9 cellular contexts compared by ENCODE assay signal in the genomic region with DNA sequence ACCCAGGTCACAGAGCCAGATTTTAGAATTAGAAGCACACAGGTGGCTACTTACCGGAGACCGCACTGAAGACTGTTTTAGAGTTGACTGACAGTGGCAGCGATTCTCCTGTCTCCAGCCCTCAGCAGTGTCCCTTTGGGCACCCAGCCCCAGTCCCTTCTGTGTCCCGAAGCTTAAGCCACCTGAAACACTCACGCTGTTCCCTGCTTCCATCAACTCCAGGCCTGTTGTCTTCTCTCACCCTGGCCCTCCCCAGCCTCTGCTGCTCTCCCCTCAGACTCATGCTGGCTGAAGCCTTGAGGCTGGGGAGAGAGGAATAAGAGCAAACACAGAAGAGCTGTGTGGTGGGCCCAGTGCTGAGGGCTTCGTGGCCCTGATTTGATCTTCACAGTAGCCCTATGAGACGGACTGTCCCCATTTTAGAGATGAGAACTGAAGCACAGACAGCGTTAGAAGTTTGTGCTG. TPM values are rescaled to one million over a fixed set of nuclear protein-coding genes. Genes with fewer than 3 reads are reported as not detected.
"Had no signal": no experiment of that assay in that cellular context is flagged by ENCODE, and none has a peak within 500 bp of the region (broad histone marks: within the 10 kb centered on the region; RNA-seq: fewer than 3 reads in every experiment).

No MANE protein-coding gene starts in this region.

- H3K9ac ChIP-seq: SK-N-SH had no signal

- H3K4me2 ChIP-seq: SK-N-SH had no signal

- DNase-seq: KG1, NCI-H1436, NCI-H2081 treated with DMSO at 0.1 percent for 48 hours, NCI-H2171, NCI-H510A, NCI-H524 treated with DMSO at 0.1 percent for 48 hours had no signal

- FAIRE-seq: RCC 7860 had no signal

- H3K9me3 ChIP-seq: SK-N-SH had no signal

RNA-seq across cellular contexts. Expression of gene FBXO24, which starts 23.0 kb away (rescaled TPM):
- total RNA-seq: HT1080 had no signal
